7 cellular contexts compared by ENCODE assay signal in the genomic region with DNA sequence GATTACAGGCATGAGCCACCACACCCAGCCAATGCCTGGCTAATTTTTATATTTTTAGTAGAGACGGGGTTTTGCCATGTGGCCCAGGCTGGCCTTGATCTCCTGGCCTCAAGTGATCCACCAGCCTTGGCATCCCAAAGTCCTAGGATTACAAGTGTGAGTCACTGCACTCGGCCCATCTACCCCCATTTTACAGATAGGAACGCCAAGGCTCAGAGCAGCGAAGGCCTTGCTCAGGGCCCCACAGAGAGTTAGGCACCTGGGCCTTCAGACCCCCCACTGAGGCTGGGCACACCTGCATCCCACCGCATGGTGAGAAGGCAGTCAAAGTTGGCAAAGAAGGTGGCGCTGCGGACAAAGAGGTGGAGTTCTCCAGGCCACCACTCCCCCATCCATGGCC.
"Had no signal": no experiment of that assay in that cellular context is flagged by ENCODE, and none has a peak within 500 bp of the region (broad histone marks: within the 10 kb centered on the region; RNA-seq: fewer than 3 reads in every experiment).

No MANE protein-coding gene starts in this region.

- H2AFZ ChIP-seq: GM23338 had no signal

- H3K27ac ChIP-seq: HL-60, KMS-11 had no signal

- H3K9ac ChIP-seq: KMS-11 had no signal

- DNase-seq: HCEC 1CT, IMR-90, Kasumi-1, KBM-7 had no signal

- H3K4me3 ChIP-seq: GM23338 had no signal

- ATAC-seq: GM23338 had no signal

- H3K4me2 ChIP-seq: GM23338, KMS-11 had no signal
